1 cellular context compared by ENCODE assay signal in the genomic region with DNA sequence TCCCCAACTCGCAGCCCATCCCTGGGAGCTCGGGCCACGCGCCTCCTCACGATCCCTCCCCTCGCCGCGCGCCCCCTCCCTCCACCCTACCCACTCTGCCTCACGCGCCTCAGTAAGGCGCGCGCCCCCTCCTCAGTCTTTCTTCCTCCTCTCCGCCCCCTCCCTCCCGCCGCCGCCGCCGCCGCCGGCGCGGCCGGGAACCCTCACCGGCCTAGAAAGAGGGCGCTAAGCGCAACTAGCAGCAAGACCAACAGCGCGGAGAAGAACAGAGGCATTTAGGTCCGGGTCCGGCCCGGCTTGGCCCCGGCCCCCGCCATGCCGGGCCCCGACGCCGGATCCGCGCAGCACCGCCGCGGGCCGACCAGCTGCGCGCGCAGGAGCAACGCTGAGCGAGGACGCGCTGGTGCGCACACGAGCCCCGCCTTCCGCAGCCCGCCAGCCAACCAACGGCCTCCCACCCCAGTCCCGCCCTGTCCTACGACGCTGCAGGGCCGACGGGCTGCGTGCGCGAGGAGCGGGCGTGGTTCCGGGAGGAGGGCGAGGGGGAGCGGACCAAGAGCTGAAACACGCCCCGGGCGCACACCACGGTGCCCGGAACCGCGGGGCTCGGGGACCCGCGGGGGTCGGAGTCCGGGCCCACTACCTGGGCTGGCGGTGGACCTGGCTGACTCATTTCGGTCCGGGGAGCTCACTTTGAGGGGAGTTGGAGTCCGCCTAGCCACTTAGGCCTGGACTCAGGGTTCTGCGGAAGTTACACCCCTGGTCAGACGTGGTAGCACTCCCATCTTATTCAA.
TF ChIP-seq lines count a peak whose summit lies in the region.

A gene (minus strand): TSS at position 377 of the 794 bp plus-strand sequence. CDS start 102 bp downstream, at position 275.

TF ChIP-seq in WTC11, 78 proteins besides CTCF, POLR2A, EP300 and RAD21 (continued from another document):
- TF ChIP-seq, protein P1, sequence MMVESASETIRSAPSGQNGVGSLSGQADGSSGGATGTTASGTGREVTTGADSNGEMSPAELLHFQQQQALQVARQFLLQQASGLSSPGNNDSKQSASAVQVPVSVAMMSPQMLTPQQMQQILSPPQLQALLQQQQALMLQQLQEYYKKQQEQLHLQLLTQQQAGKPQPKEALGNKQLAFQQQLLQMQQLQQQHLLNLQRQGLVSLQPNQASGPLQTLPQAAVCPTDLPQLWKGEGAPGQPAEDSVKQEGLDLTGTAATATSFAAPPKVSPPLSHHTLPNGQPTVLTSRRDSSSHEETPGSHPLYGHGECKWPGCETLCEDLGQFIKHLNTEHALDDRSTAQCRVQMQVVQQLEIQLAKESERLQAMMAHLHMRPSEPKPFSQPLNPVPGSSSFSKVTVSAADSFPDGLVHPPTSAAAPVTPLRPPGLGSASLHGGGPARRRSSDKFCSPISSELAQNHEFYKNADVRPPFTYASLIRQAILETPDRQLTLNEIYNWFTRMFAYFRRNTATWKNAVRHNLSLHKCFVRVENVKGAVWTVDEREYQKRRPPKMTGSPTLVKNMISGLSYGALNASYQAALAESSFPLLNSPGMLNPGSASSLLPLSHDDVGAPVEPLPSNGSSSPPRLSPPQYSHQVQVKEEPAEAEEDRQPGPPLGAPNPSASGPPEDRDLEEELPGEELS (CRISPR knock-in tag; IDR thresholded peaks at IDR 0.05) = 0 out of 2 replicates have a peak, but pooled peaks have one; percentile 16
- TF ChIP-seq ATF1 (CRISPR knock-in tag; IDR thresholded peaks at IDR 0.05) (no peak), TEAD4 (CRISPR knock-in tag; IDR thresholded peaks at IDR 0.05) (no peak)
